10 cellular contexts compared by ENCODE assay signal in genomic region chr9:93223241-93224180, GRCh38. TPM values are rescaled to one million over a fixed set of nuclear protein-coding genes. Genes with fewer than 3 reads are reported as not detected.
A peak's percentile ranks its signal among the peaks of the same experiment; 100 is the strongest.
DNase-seq lines count a peak whose midpoint lies in the region; ATAC-seq and TF ChIP-seq lines count a peak whose summit lies in the region.
"Had no signal": no experiment of that assay in that cellular context is flagged by ENCODE, and none has a peak within 500 bp of the region (broad histone marks: within the 10 kb centered on the region; RNA-seq: fewer than 3 reads in every experiment).

No MANE protein-coding gene starts in this region.

- no peak for TF ChIP-seq EP300 in sigmoid colon (IDR thresholded peaks at IDR 0.05)

- H3K4me3 ChIP-seq in PC-3 (ENCODE audit: low read length), result peak overlapping the region; percentile 27; the same call in 1 of the 2 replicates
- no peak overlapping the region for H3K4me3 ChIP-seq in fibroblast of villous mesenchyme (ENCODE audit: low read depth, low read length)
- H3K4me3 ChIP-seq in sigmoid colon, result no peak overlapping the region
- no peak overlapping the region for H3K4me3 ChIP-seq in H7 (ENCODE audit: insufficient read depth, low read depth, low read length)

- DNase-seq in ELR (ENCODE audit: low read depth) (peak; percentile 73), PC-3 (peak; percentile 96), fibroblast of villous mesenchyme (ENCODE audit: low read depth) (peak; percentile 13), sigmoid colon (no peak), H7 (no peak), NCI-H146 treated with DMSO at 0.1 percent for 48 hours (lab: John Stamatoyannopoulos, UW; ENCODE audit: unreplicated experiment) (no peak), posterior vena cava (ENCODE audit: low spot score) (no peak)
- DNase-seq: activated CD8-positive, alpha-beta memory T cell treated with anti-CD3 and anti-CD28 coated beads, Interleukin-2, amount 10 ng/mL, durations not matched to agents 7 days and 5 days; KG1 had no signal

- peak overlapping the region; percentile 61; the same call in 1 of the 2 replicates for H2AFZ ChIP-seq in PC-3 (ENCODE audit: low read length)

- intact Hi-C loops in PC-3 (cut with micrococcal nuclease), result no loop called here
- intact Hi-C loops in sigmoid colon (cut with DNase I), result no loop called here
- intact Hi-C loops in posterior vena cava (cut with DNase I), result no loop called here

- BruUV-seq in PC-3 (replicated peaks; lab: Mats Ljungman, UMichigan), result no TSS peak

- H3K4me1 ChIP-seq in PC-3 (ENCODE audit: insufficient read depth, low read length), result peaks cover 36% of the 10 kb centered on the region
- H3K4me1 ChIP-seq in sigmoid colon, result peaks cover 0 to 64% (median 51%) of the 10 kb centered on the region in 4 donors

- no peaks in the 10 kb centered on the region for H4K20me1 ChIP-seq in PC-3 (ENCODE audit: low read length)

- no peaks in the 10 kb centered on the region for H3K9me2 ChIP-seq in PC-3 (replicated peaks; ENCODE audit: low read length)

- no peak for TF ChIP-seq POLR2A in sigmoid colon (IDR thresholded peaks at IDR 0.05)

- H3F3A ChIP-seq in PC-3 (ENCODE audit: low read length, unreplicated experiment), result no peaks in the 10 kb centered on the region

- CTCF ChIA-PET in PC-3 (lab: Charles Lee), result no interaction called here

- H3K79me2 ChIP-seq in PC-3 (ENCODE audit: low read length), result peaks cover 69% of the 10 kb centered on the region

- H3K27me3 ChIP-seq in PC-3 (ENCODE audit: low read length), result no peaks in the 10 kb centered on the region
- no peaks in the 10 kb centered on the region for H3K27me3 ChIP-seq in sigmoid colon
- no peaks in the 10 kb centered on the region for H3K27me3 ChIP-seq in H7 (ENCODE audit: control insufficient read depth, insufficient read depth, low read length)

- H3K27ac ChIP-seq in PC-3 (ENCODE audit: low read length) (peak overlapping the region; percentile 87), sigmoid colon (peak overlapping the region; percentile 57 to 72 (median 68))

- peak overlapping the region; percentile 81 for H3K4me2 ChIP-seq in PC-3 (ENCODE audit: low read length)

- H3K9me3 ChIP-seq in PC-3 (ENCODE audit: low read length), result no peaks in the 10 kb centered on the region
- H3K9me3 ChIP-seq in sigmoid colon, result no peaks in the 10 kb centered on the region

- H3K36me3 ChIP-seq in PC-3 (ENCODE audit: low read depth, low read length), result no peaks in the 10 kb centered on the region
- H3K36me3 ChIP-seq in sigmoid colon, result no peaks in the 10 kb centered on the region
- H3K36me3 ChIP-seq in H7 (replicated peaks; ENCODE audit: control insufficient read depth, insufficient read depth, low read length), result no peaks in the 10 kb centered on the region

- 15 to 38% methylated on average over 16 of the region's 16 CpGs for WGBS in sigmoid colon, 2 donors

- no peak for TF ChIP-seq CTCF in PC-3 (conservative IDR thresholded peaks at IDR 0.05; ENCODE audit: low read depth, low read length)
- TF ChIP-seq CTCF in fibroblast of villous mesenchyme (IDR thresholded peaks at IDR 0.05; ENCODE audit: insufficient read depth, low read depth, low read length), result no peak
- no peak for TF ChIP-seq CTCF in sigmoid colon (IDR thresholded peaks at IDR 0.05)

- POLR2A ChIA-PET in PC-3 (lab: Charles Lee; ENCODE audit: unreplicated experiment), result no interaction called here

- ATAC-seq in PC-3 (peak; percentile 88), HG03342 (IDR thresholded peaks at IDR 0.05; ENCODE audit: unreplicated experiment) (no peak)
- ATAC-seq: activated CD8-positive, alpha-beta memory T cell treated with anti-CD3 and anti-CD28 coated beads, Interleukin-2, amount 10 ng/mL, durations not matched to agents 7 days and 5 days had no signal

- H3K9ac ChIP-seq in PC-3 (ENCODE audit: low read length), result peak overlapping the region; percentile 40

RNA-seq across cellular contexts. Expression of gene WNK2, which starts 39.6 kb away (rescaled TPM):
- 11.7 and 15.5 TPM in 2 replicates for total RNA-seq in PC-3 (2014; rRNA removed)
- not detected in 2 replicates for total RNA-seq in fibroblast of villous mesenchyme
- 10 to 100 TPM; 16.0 to 95.8 (median 29.0) TPM for total RNA-seq in sigmoid colon
- polyA plus RNA-seq in sigmoid colon, result 10 to 100 TPM; 12.6 to 80.1 (median 19.0) TPM
- 13.3 and 29.5 TPM in 2 replicates for total RNA-seq in H7 (2014; rRNA removed; shearing (Covaris generic))
- 10 to 100 TPM; 34.8 to 39.5 TPM for total RNA-seq in posterior vena cava
- total RNA-seq: activated CD8-positive, alpha-beta memory T cell treated with anti-CD3 and anti-CD28 coated beads, Interleukin-2, amount 10 ng/mL, durations not matched to agents 7 days and 5 days had no signal

Comparison
In these comparisons a context has a peak if more than half of its experiments do, and no peak if none do; other contexts are left out.
1. DNase-seq: peak in ELR (single experiment), PC-3 (single experiment) and fibroblast of villous mesenchyme (single experiment); none in sigmoid colon (single experiment), H7 (single experiment), NCI-H146 treated with DMSO at 0.1 percent for 48 hours (single experiment) and posterior vena cava (single experiment).
2. RNA of gene WNK2, which starts 39.6 kb away (total RNA-seq): 34.8 to 39.5 TPM in posterior vena cava, 16.0 to 95.8 TPM in sigmoid colon, 13.3 to 29.5 TPM in H7 and 11.7 to 15.5 TPM in PC-3; not detected in fibroblast of villous mesenchyme; every median in the first group is over 10 times any median in the second.